8 cellular contexts compared by ENCODE assay signal in genomic region chr11:108467091-108467823, GRCh38. TPM values are rescaled to one million over a fixed set of nuclear protein-coding genes. Genes with fewer than 3 reads are reported as not detected.
DNase-seq lines count a peak whose midpoint lies in the region; ATAC-seq, FAIRE-seq and TF ChIP-seq lines count a peak whose summit lies in the region.

Gene C11orf65 (minus strand): TSS chr11:108467529. CDS start chr11:108461559, 5,970 bp downstream.

- POLR2A ChIA-PET in WTC11 (lab: Charles Lee), result interaction anchor here (0.6 to 1.0 kb wide), 2 partner anchors 198 to 349 kb away, joined by 3 read pairs; partner anchors contain the start of gene DDX10

- H3K4me1 ChIP-seq in small intestine (ENCODE audit: control insufficient read depth in 2 of 2, insufficient read depth in 1 of 2, low read depth in 1 of 2, low read length in 1 of 2), result peaks cover 0 to 2% of the 10 kb centered on the region in 2 donors

- no peaks in the 10 kb centered on the region for H3K4me1 Mint-ChIP-seq in WTC11

- H3K9me3 Mint-ChIP-seq in WTC11, result no peaks in the 10 kb centered on the region

- H3K9me3 ChIP-seq in small intestine (ENCODE audit: control insufficient read depth, low read depth), result no peaks in the 10 kb centered on the region

- peak within 1 kb of the TSS; percentile 100 for H3K27ac ChIP-seq in small intestine (ENCODE audit: low read depth in 1 of 2, low read length in 1 of 2)

- no peaks in the 10 kb centered on the region for H3K27me3 Mint-ChIP-seq in WTC11 (ENCODE audit: low read depth)

- peak within 1 kb of the TSS; percentile 65 to 71 for H3K4me3 ChIP-seq in cardiac fibroblast (replicated peaks in 1 of 2; ENCODE audit: low read depth in 2 of 2, low read length in 2 of 2)
- H3K4me3 ChIP-seq in small intestine (ENCODE audit: low read depth in 1 of 2, low read length in 2 of 2), result peak within 1 kb of the TSS; percentile 67 to 75

- H3K36me3 Mint-ChIP-seq in WTC11, result no peaks in the 10 kb centered on the region

- peak; percentile 94 for DNase-seq in AG08396 (ENCODE audit: low spot score)
- DNase-seq in NCI-H2227 treated with DMSO at 0.1 percent for 48 hours (lab: John Stamatoyannopoulos, UW), result peak; percentile 95
- DNase-seq in WTC11 (ENCODE audit: low spot score), result peak; percentile 96
- peak; percentile 97 to 98 for DNase-seq in cardiac fibroblast (ENCODE audit: low read depth in 2 of 2)
- peak; percentile 96 for DNase-seq in iPS-NIHi7 (ENCODE audit: extremely low spot score)
- peak; percentile 98 for DNase-seq in small intestine

- H3K27me3 ChIP-seq in small intestine (ENCODE audit: control insufficient read depth in 2 of 2, insufficient read depth in 2 of 2, low read length in 2 of 2), result no peaks in the 10 kb centered on the region

- 0 to 1% (median 0%) methylated on average over 35 of the region's 35 CpGs for WGBS in small intestine, 3 donors

- peak within 1 kb of the TSS; percentile 99 for H3K27ac Mint-ChIP-seq in WTC11

- H3K36me3 ChIP-seq in small intestine (ENCODE audit: control insufficient read depth in 2 of 2, insufficient read depth in 2 of 2, low read length in 2 of 2), result no peaks in the 10 kb centered on the region

- CTCF ChIA-PET in WTC11 (lab: Charles Lee), result no interaction called here

- ATAC-seq in HG03175 (IDR thresholded peaks at IDR 0.05; ENCODE audit: unreplicated experiment), result peak; percentile 99
- ATAC-seq in WTC11, result peak; percentile 98

- FAIRE-seq in small intestine (lab: Jason Lieb, UNC), result no peak

- TF ChIP-seq POLR2A in GM18951 (IDR thresholded peaks at IDR 0.05; ENCODE audit: extremely low read depth, insufficient read depth, insufficient read length), result peak; percentile 91

- H3K4me3 Mint-ChIP-seq in WTC11, result peak within 1 kb of the TSS; percentile 95

- in situ Hi-C loops in GM18951 (cut with MboI; ENCODE audit: low sequenced_read_pairs, unreplicated experiment), result no loop called here

- no peak for TF ChIP-seq CTCF in WTC11 (IDR thresholded peaks at IDR 0.05)
- TF ChIP-seq CTCF in cardiac fibroblast (IDR thresholded peaks at IDR 0.05; ENCODE audit: low read depth, low read length), result no peak

TF ChIP-seq in WTC11, 78 proteins besides CTCF, POLR2A, EP300 and RAD21 (continues in another document):
- TF ChIP-seq HMGXB4 (CRISPR knock-in tag; IDR thresholded peaks at IDR 0.05) (0 out of 2 replicates have a peak, but pooled peaks have one; percentile 35), FOXP4 (CRISPR knock-in tag; IDR thresholded peaks at IDR 0.05) (no peak), MAX (CRISPR knock-in tag; IDR thresholded peaks at IDR 0.05) (peak; percentile 43; the same call in 1 of the 2 replicates), ZNF423 (CRISPR knock-in tag; IDR thresholded peaks at IDR 0.05) (no peak), ZNF317 (CRISPR knock-in tag; IDR thresholded peaks at IDR 0.05; ENCODE audit: borderline replicate concordance, low read depth) (no peak), CREB1 (CRISPR knock-in tag; IDR thresholded peaks at IDR 0.05) (0 out of 2 replicates have a peak, but pooled peaks have one; percentile 49), ESRRA (CRISPR knock-in tag; IDR thresholded peaks at IDR 0.05; ENCODE audit: borderline replicate concordance) (no peak), ARID4B (CRISPR knock-in tag; IDR thresholded peaks at IDR 0.05; ENCODE audit: borderline replicate concordance) (no peak), ZNF263 (CRISPR knock-in tag; IDR thresholded peaks at IDR 0.05; ENCODE audit: low read depth) (no peak), ZMAT4 (CRISPR knock-in tag; IDR thresholded peaks at IDR 0.05) (no peak), FOXK1 (CRISPR knock-in tag; IDR thresholded peaks at IDR 0.05) (peak; percentile 46), FOXP1 (CRISPR knock-in tag; IDR thresholded peaks at IDR 0.05; ENCODE audit: borderline replicate concordance) (0 out of 2 replicates have a peak, but pooled peaks have one; percentile 30)

RNA-seq across cellular contexts. Expression of gene C11orf65, which starts in this region (rescaled TPM):
- total RNA-seq in WTC11 (2021), result 0.83 to 1.1 TPM (median 0.85 TPM) in 3 replicates
- polyA plus RNA-seq in small intestine, result under 1 TPM in 1 of 3 donors, not detected in 2; 0.24 TPM

Comparison
In these comparisons a context has a peak if more than half of its experiments do, and no peak if none do; other contexts are left out.
1. Peak in every context shown above with its lines: DNase-seq, ATAC-seq, H3K4me3 ChIP-seq and H3K27ac ChIP-seq.
2. Peak in DNase-seq, H3K4me3 ChIP-seq and H3K27ac ChIP-seq in small intestine; RNA of the gene not detected or under 1 TPM.